ENCODE assay signal across 8 cellular contexts in genomic region chr19:6736917-6737283, GRCh38. TPM values are rescaled to one million over a fixed set of nuclear protein-coding genes. Genes with fewer than 3 reads are reported as not detected.
DNase-seq lines count a peak whose midpoint lies in the region; ATAC-seq, FAIRE-seq and TF ChIP-seq lines count a peak whose summit lies in the region.

No MANE protein-coding gene starts in this region.

- no peak for TF ChIP-seq RAD21 in neural cell (conservative IDR thresholded peaks at IDR 0.05)

- no peak for FAIRE-seq in H54 (lab: Jason Lieb, UNC)

- H4K20me1 ChIP-seq in neural cell (ENCODE audit: insufficient read depth): no peaks in the 10 kb centered on the region

- no peaks in the 10 kb centered on the region for H3F3A ChIP-seq in neural cell (ENCODE audit: insufficient read depth, low read length, poor library complexity, severe bottlenecking)

- H3K27ac Mint-ChIP-seq in CD4-positive, alpha-beta T cell: peak overlapping the region; percentile 85

- no peak for TF ChIP-seq EP300 in neural cell (conservative IDR thresholded peaks at IDR 0.05; ENCODE audit: poor library complexity, severe bottlenecking)

- POLR2A ChIA-PET in CD4-positive, alpha-beta T cell (lab: Charles Lee): interaction anchor here (0.6 to 4.4 kb wide), 16 partner anchors 8 to 613 kb away, joined by 3 to 44 read pairs (median 6); partner anchors contain the start of genes KHSRP, SH2D3A, VAV1 and ZNF557

- H3K4me3 Mint-ChIP-seq in CD4-positive, alpha-beta T cell: peak overlapping the region; percentile 95

- H3K4me3 ChIP-seq in NT2/D1 (ENCODE audit: insufficient read length, low read depth): peak overlapping the region; percentile 79
- peak overlapping the region; percentile 72 for H3K4me3 ChIP-seq in effector memory CD4-positive, alpha-beta T cell (ENCODE audit: insufficient read depth, low read depth, low read length, poor library complexity, severe bottlenecking)
- peak overlapping the region; percentile 74 for H3K4me3 ChIP-seq in neural cell (ENCODE audit: low read length)

- TF ChIP-seq CTCF in CD4-positive, alpha-beta T cell (IDR thresholded peaks at IDR 0.05): no peak
- no peak for TF ChIP-seq CTCF in neural cell (IDR thresholded peaks at IDR 0.05; ENCODE audit: poor library complexity, severe bottlenecking)

- peaks cover 13% of the 10 kb centered on the region for H3K4me1 ChIP-seq in NT2/D1 (ENCODE audit: insufficient read depth, insufficient read length)
- peaks cover 41% of the 10 kb centered on the region for H3K4me1 ChIP-seq in effector memory CD4-positive, alpha-beta T cell (ENCODE audit: control insufficient read depth, insufficient read depth, low read length, poor library complexity, severe bottlenecking)

- peak overlapping the region; percentile 93 for H3K4me2 ChIP-seq in neural cell (ENCODE audit: low read length)

- TF ChIP-seq POLR2A in H54 (IDR thresholded peaks at IDR 0.05; ENCODE audit: low read depth, low read length): no peak

- no peaks in the 10 kb centered on the region for H3K9me3 ChIP-seq in CD4-positive, alpha-beta T cell (ENCODE audit: control insufficient read depth, low read length)
- no peaks in the 10 kb centered on the region for H3K9me3 ChIP-seq in NT2/D1 (ENCODE audit: insufficient read depth, low read length)
- no peaks in the 10 kb centered on the region for H3K9me3 ChIP-seq in effector memory CD4-positive, alpha-beta T cell (ENCODE audit: control insufficient read depth, low read length)
- H3K9me3 ChIP-seq in neural cell (ENCODE audit: low read length): no peaks in the 10 kb centered on the region

- no peak for DNase-seq in CD4-positive, alpha-beta T cell
- DNase-seq in NT2/D1 (ENCODE audit: low read depth, low spot score) (no peak), GM03348 (ENCODE audit: low spot score) (no peak), H54 (ENCODE audit: insufficient read length, low spot score) (no peak), D341Med (ENCODE audit: low spot score) (no peak)
- peak in 1 of 3 donors; percentile 21 for DNase-seq in effector memory CD4-positive, alpha-beta T cell
- DNase-seq in stimulated activated CD4-positive, alpha-beta T cell treated with anti-CD3 and anti-CD28 coated beads, Interleukin-2, amount 100 ng/mL, for 24 hours: no peak

- intact Hi-C loops in CD4-positive, alpha-beta T cell (cut with DNase I, micrococcal nuclease): loop anchor here (1.0 to 5.0 kb wide), 8 partner anchors 16 to 795 kb away; partner anchors contain the start of genes ALKBH7 (in 1 of the 2), CRB3 (in 1 of the 2) and SH2D3A (in 1 of the 2)

- no peaks in the 10 kb centered on the region for H3K27me3 ChIP-seq in CD4-positive, alpha-beta T cell (ENCODE audit: control insufficient read depth, insufficient read depth, low read length)
- H3K27me3 ChIP-seq in NT2/D1 (ENCODE audit: insufficient read depth, insufficient read length) (no peaks in the 10 kb centered on the region), neural cell (ENCODE audit: insufficient read depth, low read depth, low read length) (peaks cover 8% of the 10 kb centered on the region)
- no peaks in the 10 kb centered on the region for H3K27me3 ChIP-seq in effector memory CD4-positive, alpha-beta T cell (replicated peaks; ENCODE audit: control insufficient read depth, insufficient read depth, low read length, poor library complexity, severe bottlenecking)

- no peaks in the 10 kb centered on the region for H3K27me3 Mint-ChIP-seq in CD4-positive, alpha-beta T cell

- H3K9ac ChIP-seq in NT2/D1 (ENCODE audit: insufficient read length, low read depth) (peak overlapping the region; percentile 90), neural cell (ENCODE audit: low read length) (peak overlapping the region; percentile 80)

- H3K36me3 ChIP-seq in NT2/D1 (ENCODE audit: insufficient read depth, insufficient read length, low read length): peaks cover 35% of the 10 kb centered on the region
- peaks cover 8% of the 10 kb centered on the region for H3K36me3 ChIP-seq in effector memory CD4-positive, alpha-beta T cell (ENCODE audit: control insufficient read depth, insufficient read depth, low read length)
- H3K36me3 ChIP-seq in neural cell (ENCODE audit: insufficient read depth, low read length): no peaks in the 10 kb centered on the region

- H2AFZ ChIP-seq in neural cell (ENCODE audit: low read depth, low read length): peak overlapping the region; percentile 56

- no peaks in the 10 kb centered on the region for H3K79me2 ChIP-seq in neural cell (replicated peaks; ENCODE audit: insufficient read depth, low read length)

- peak overlapping the region; percentile 92 for H3K27ac ChIP-seq in CD4-positive, alpha-beta T cell (ENCODE audit: low read depth, low read length)
- peak overlapping the region; percentile 83 for H3K27ac ChIP-seq in effector memory CD4-positive, alpha-beta T cell (ENCODE audit: insufficient read depth, low read length, poor library complexity, severe bottlenecking)
- H3K27ac ChIP-seq in neural cell (ENCODE audit: low read length): peak overlapping the region; percentile 92

- no peaks in the 10 kb centered on the region for H3K9me2 ChIP-seq in neural cell (ENCODE audit: insufficient read depth, low read length)

- peaks cover 22% of the 10 kb centered on the region for H3K36me3 Mint-ChIP-seq in CD4-positive, alpha-beta T cell (ENCODE audit: low read depth)

- ATAC-seq in CD4-positive, alpha-beta T cell (ENCODE audit: poor library complexity): no peak

- peaks cover 44% of the 10 kb centered on the region for H3K4me1 Mint-ChIP-seq in CD4-positive, alpha-beta T cell (ENCODE audit: low read depth)

- H3K9me3 Mint-ChIP-seq in CD4-positive, alpha-beta T cell: no peaks in the 10 kb centered on the region

- CTCF ChIA-PET in CD4-positive, alpha-beta T cell (lab: Charles Lee): interaction anchor here (0.6 to 3.6 kb wide), 10 partner anchors 31 to 220 kb away, joined by 3 to 45 read pairs (median 6); partner anchors contain the start of genes SH2D3A, TNFSF14 and VAV1

TF ChIP-seq in neural cell, 6 proteins besides CTCF, POLR2A, EP300 and RAD21:
- TF ChIP-seq EZH2 (IDR thresholded peaks at IDR 0.05; ENCODE audit: borderline replicate concordance, insufficient read depth, low read length, poor library complexity, severe bottlenecking) (no peak), MXI1 (conservative IDR thresholded peaks at IDR 0.05; ENCODE audit: poor library complexity, severe bottlenecking) (no peak)

RNA-seq across cellular contexts. Expression of gene GPR108, which starts 0.5 kb away (rescaled TPM):
- total RNA-seq in CD4-positive, alpha-beta T cell: 10 to 100 TPM; 34.5 to 36.6 TPM
- 24.6 and 44.5 TPM in 2 replicates for polyA plus RNA-seq in neural cell
- polyA minus RNA-seq in neural cell: 15.3 and 15.8 TPM in 2 replicates

RNA-seq across cellular contexts. Expression of gene TRIP10, which starts 2.6 kb away (rescaled TPM):
- 1 to 10 TPM; 1.6 to 1.9 TPM for total RNA-seq in CD4-positive, alpha-beta T cell
- polyA plus RNA-seq in neural cell: 0.76 TPM in 2 replicates
- polyA minus RNA-seq in neural cell: 0.97 and 1.2 TPM in 2 replicates

RNA-seq across cellular contexts. Expression of gene C3, which starts 16.4 kb away (rescaled TPM):
- under 1 TPM in 1 of 2 experiments, not detected in 1; 0.55 TPM for total RNA-seq in CD4-positive, alpha-beta T cell
- polyA plus RNA-seq in neural cell: not detected in 2 replicates
- not detected in 2 replicates for polyA minus RNA-seq in neural cell

RNA-seq across cellular contexts. Expression of gene SH2D3A, which starts 30.3 kb away (rescaled TPM):
- 10 to 100 TPM; 39.2 to 41.3 TPM for total RNA-seq in CD4-positive, alpha-beta T cell
- 3.6 TPM in 1 of 2 replicates, not detected in the other for polyA plus RNA-seq in neural cell
- polyA minus RNA-seq in neural cell: 0.35 TPM in 1 of 2 replicates, not detected in the other

RNA-seq across cellular contexts. Expression of gene VAV1, which starts 35.6 kb away (rescaled TPM):
- 10 to 100 TPM; 70.0 to 70.1 TPM for total RNA-seq in CD4-positive, alpha-beta T cell
- not detected in 2 replicates for polyA plus RNA-seq in neural cell
- polyA minus RNA-seq in neural cell: not detected in 2 replicates
